In genomic region chr4:121696641-121697461, GRCh38 we compare ENCODE assay signal across 1 cellular context.
A peak's percentile ranks its signal among the peaks of the same experiment; 100 is the strongest.
TF ChIP-seq lines count a peak whose summit lies in the region.

TSS of gene ANXA5 (minus strand) at chr4:121696980. CDS start at chr4:121696589, 391 bp downstream.

TF ChIP-seq in HepG2, 621 proteins besides CTCF, POLR2A, EP300 and RAD21 (continued from another document and continues in another):
- 0 out of 2 replicates have a peak, but pooled peaks have one; percentile 80 for TF ChIP-seq ZNF547 (CRISPR knock-in tag; IDR thresholded peaks at IDR 0.05)
- TF ChIP-seq CHD2 (IDR thresholded peaks at IDR 0.05; ENCODE audit: low read depth, low read length) = peak; percentile 80
- no peak for TF ChIP-seq ZNF780A (CRISPR knock-in tag; IDR thresholded peaks at IDR 0.05)
- TF ChIP-seq, protein P1, sequence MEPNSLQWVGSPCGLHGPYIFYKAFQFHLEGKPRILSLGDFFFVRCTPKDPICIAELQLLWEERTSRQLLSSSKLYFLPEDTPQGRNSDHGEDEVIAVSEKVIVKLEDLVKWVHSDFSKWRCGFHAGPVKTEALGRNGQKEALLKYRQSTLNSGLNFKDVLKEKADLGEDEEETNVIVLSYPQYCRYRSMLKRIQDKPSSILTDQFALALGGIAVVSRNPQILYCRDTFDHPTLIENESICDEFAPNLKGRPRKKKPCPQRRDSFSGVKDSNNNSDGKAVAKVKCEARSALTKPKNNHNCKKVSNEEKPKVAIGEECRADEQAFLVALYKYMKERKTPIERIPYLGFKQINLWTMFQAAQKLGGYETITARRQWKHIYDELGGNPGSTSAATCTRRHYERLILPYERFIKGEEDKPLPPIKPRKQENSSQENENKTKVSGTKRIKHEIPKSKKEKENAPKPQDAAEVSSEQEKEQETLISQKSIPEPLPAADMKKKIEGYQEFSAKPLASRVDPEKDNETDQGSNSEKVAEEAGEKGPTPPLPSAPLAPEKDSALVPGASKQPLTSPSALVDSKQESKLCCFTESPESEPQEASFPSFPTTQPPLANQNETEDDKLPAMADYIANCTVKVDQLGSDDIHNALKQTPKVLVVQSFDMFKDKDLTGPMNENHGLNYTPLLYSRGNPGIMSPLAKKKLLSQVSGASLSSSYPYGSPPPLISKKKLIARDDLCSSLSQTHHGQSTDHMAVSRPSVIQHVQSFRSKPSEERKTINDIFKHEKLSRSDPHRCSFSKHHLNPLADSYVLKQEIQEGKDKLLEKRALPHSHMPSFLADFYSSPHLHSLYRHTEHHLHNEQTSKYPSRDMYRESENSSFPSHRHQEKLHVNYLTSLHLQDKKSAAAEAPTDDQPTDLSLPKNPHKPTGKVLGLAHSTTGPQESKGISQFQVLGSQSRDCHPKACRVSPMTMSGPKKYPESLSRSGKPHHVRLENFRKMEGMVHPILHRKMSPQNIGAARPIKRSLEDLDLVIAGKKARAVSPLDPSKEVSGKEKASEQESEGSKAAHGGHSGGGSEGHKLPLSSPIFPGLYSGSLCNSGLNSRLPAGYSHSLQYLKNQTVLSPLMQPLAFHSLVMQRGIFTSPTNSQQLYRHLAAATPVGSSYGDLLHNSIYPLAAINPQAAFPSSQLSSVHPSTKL (CRISPR knock-in tag; IDR thresholded peaks at IDR 0.05) = peak; percentile 51
- no peak for TF ChIP-seq NCOA5 (CRISPR knock-in tag; IDR thresholded peaks at IDR 0.05)
- 0 out of 2 replicates have a peak, but pooled peaks have one; percentile 30 for TF ChIP-seq ZMYM4 (CRISPR knock-in tag; IDR thresholded peaks at IDR 0.05)
- TF ChIP-seq KLF16 (CRISPR knock-in tag; IDR thresholded peaks at IDR 0.05) = peak in 1 of 2 experiments; percentile 48; a peak in 1 of 4 replicates
- TF ChIP-seq MIER3 (CRISPR knock-in tag; IDR thresholded peaks at IDR 0.05; ENCODE audit: borderline replicate concordance) = no peak
- TF ChIP-seq PHF8 (CRISPR knock-in tag; IDR thresholded peaks at IDR 0.05) = peak; percentile 87
- TF ChIP-seq ZNF75D (CRISPR knock-in tag; IDR thresholded peaks at IDR 0.05; ENCODE audit: borderline replicate concordance) = 0 out of 2 replicates have a peak, but pooled peaks have one; percentile 33
- 0 out of 2 replicates have a peak, but pooled peaks have one; percentile 11 for TF ChIP-seq MXD4 (CRISPR knock-in tag; IDR thresholded peaks at IDR 0.05)
- peak; percentile 64 for TF ChIP-seq ZNF407 (CRISPR knock-in tag; IDR thresholded peaks at IDR 0.05; ENCODE audit: not compliant biosample characterization)
- 0 out of 2 replicates have a peak, but pooled peaks have one; percentile 68 for TF ChIP-seq ZNF543 (CRISPR knock-in tag; IDR thresholded peaks at IDR 0.05)
- TF ChIP-seq ZNF580 (CRISPR knock-in tag; IDR thresholded peaks at IDR 0.05; ENCODE audit: borderline replicate concordance, low read depth) = peak; percentile 45; the same call in 1 of the 2 replicates
- TF ChIP-seq UBTF (CRISPR knock-in tag; IDR thresholded peaks at IDR 0.05) = peak; percentile 89; the same call in 1 of the 2 replicates
- TF ChIP-seq ZNF766 (CRISPR knock-in tag; IDR thresholded peaks at IDR 0.05; ENCODE audit: borderline replicate concordance) = no peak
- TF ChIP-seq GABPB1 (CRISPR knock-in tag; IDR thresholded peaks at IDR 0.05) = peak; percentile 78
- peak; percentile 29; the same call in 1 of the 2 replicates for TF ChIP-seq HDAC2 (CRISPR knock-in tag; IDR thresholded peaks at IDR 0.05)
- peak; percentile 62; the same call in 1 of the 2 replicates for TF ChIP-seq MEIS1 (CRISPR knock-in tag; IDR thresholded peaks at IDR 0.05; ENCODE audit: borderline replicate concordance)
- TF ChIP-seq ZMYM2 (CRISPR knock-in tag; IDR thresholded peaks at IDR 0.05) = no peak
- TF ChIP-seq AKNA (CRISPR knock-in tag; IDR thresholded peaks at IDR 0.05; ENCODE audit: borderline replicate concordance) = no peak
- peak; percentile 85; the same call in 1 of the 2 replicates for TF ChIP-seq GLI4 (CRISPR knock-in tag; IDR thresholded peaks at IDR 0.05; ENCODE audit: borderline replicate concordance)
- TF ChIP-seq GATAD1 (CRISPR knock-in tag; IDR thresholded peaks at IDR 0.05) = peak; percentile 58; the same call in 1 of the 2 replicates
- TF ChIP-seq ZNF557 (CRISPR knock-in tag; IDR thresholded peaks at IDR 0.05) = 0 out of 2 replicates have a peak, but pooled peaks have one; percentile 56
- TF ChIP-seq CHCHD3 (CRISPR knock-in tag; IDR thresholded peaks at IDR 0.05) = no peak
- 0 out of 2 replicates have a peak, but pooled peaks have one; percentile 74 for TF ChIP-seq NAIF1 (CRISPR knock-in tag; IDR thresholded peaks at IDR 0.05; ENCODE audit: borderline replicate concordance)
- TF ChIP-seq ZNF841 (CRISPR knock-in tag; IDR thresholded peaks at IDR 0.05; ENCODE audit: borderline replicate concordance) = 0 out of 2 replicates have a peak, but pooled peaks have one; percentile 49
- peak; percentile 54 for TF ChIP-seq HNRNPLL (IDR thresholded peaks at IDR 0.05; ENCODE audit: low read depth, low read length, poor library complexity, severe bottlenecking)
- TF ChIP-seq GABPA (IDR thresholded peaks at IDR 0.05; ENCODE audit: low read depth, low read length) = peak; percentile 21; the same call in 1 of the 2 replicates
- TF ChIP-seq GABPA (CRISPR knock-in tag; IDR thresholded peaks at IDR 0.05; ENCODE audit: low read depth) = no peak
- TF ChIP-seq PCBP1 (IDR thresholded peaks at IDR 0.05; ENCODE audit: borderline replicate concordance, low read depth, low read length) = no peak
- no peak for TF ChIP-seq DNMT3B (CRISPR knock-in tag; conservative IDR thresholded peaks at IDR 0.05)
- TF ChIP-seq ATF7 (IDR thresholded peaks at IDR 0.05) = no peak
- TF ChIP-seq ATF7 (CRISPR knock-in tag; IDR thresholded peaks at IDR 0.05) = no peak
- TF ChIP-seq ZHX1 (CRISPR knock-in tag; IDR thresholded peaks at IDR 0.05; ENCODE audit: low read depth) = no peak
- TF ChIP-seq POLR2G (IDR thresholded peaks at IDR 0.05; ENCODE audit: low read depth, low read length) = peak; percentile 83
- TF ChIP-seq ZNF253 (CRISPR knock-in tag; IDR thresholded peaks at IDR 0.05; ENCODE audit: borderline replicate concordance) = no peak
